Comparison of ENCODE assay signal across 15 cellular contexts in the genomic region with DNA sequence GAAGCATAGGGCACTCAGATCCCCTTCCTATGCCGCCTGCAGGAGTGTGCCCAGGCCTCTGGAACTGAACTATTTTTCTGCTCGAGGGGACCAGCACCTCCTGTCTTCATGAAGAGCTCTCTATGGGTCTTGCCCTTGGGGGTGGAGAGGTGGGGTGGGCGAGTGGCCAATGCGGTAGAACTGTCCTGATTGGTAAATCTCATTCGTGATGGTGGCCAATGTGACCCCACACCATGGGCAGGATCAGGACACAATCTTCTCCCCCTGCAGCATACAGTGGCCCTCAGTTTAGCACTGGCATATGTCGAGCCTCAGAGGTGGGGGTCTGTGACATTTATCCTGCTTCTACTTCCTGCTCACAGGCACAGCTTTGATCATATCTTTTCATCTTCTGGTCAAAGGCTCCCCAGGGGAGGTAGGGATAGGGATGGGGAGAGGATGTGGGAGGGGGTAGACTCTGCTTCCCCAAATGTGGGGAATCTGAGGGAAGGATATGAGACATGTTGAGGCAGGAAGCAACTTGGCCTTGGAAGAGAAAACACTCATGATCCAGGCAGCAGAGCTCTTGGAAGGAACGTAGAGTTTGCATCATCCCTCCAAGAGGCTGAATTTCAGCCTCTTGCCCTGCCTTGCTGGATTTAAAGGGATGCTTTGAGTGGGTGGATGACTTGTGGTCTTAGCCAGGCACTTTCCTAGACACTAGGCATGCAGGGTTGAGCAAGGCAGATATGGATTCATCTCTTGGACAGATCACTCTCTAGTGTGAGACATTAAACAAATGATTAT.
DNase-seq lines count a peak whose midpoint lies in the region; ATAC-seq and TF ChIP-seq lines count a peak whose summit lies in the region.
"Had no signal": no experiment of that assay in that cellular context is flagged by ENCODE, and none has a peak within 500 bp of the region (broad histone marks: within the 10 kb centered on the region; RNA-seq: fewer than 3 reads in every experiment).

No MANE protein-coding gene starts in this region.

- H3K27ac ChIP-seq in heart left ventricle, result peak overlapping the region in 9 of 12 donors; percentile 18 to 64 (median 38)
- H3K27ac ChIP-seq: lower lobe of right lung had no signal

- H3K27me3 ChIP-seq in heart left ventricle (no peaks in the 10 kb centered on the region), skeletal muscle satellite cell (ENCODE audit: control insufficient read depth, insufficient read depth, low read length) (no peaks in the 10 kb centered on the region)

- no peaks in the 10 kb centered on the region for H3K9me3 Mint-ChIP-seq in naive thymus-derived CD8-positive, alpha-beta T cell
- H3K9me3 Mint-ChIP-seq: stimulated activated effector memory CD8-positive, alpha-beta T cell treated with anti-CD3 and anti-CD28 coated beads, Interleukin-12 subunit alpha, Interleukin-12 subunit beta, amount 100 ng/mL, for 72 hours had no signal

- peaks cover 2 to 11% (median 8%) of the 10 kb centered on the region in 5 donors for H3K27me3 Mint-ChIP-seq in naive thymus-derived CD8-positive, alpha-beta T cell

- peak; percentile 17 for DNase-seq in GOT3 (lab: John Stamatoyannopoulos, UW)
- DNase-seq in amniotic epithelial cell (ENCODE audit: low read depth), result peak; percentile 100
- DNase-seq in heart left ventricle, result no peak
- DNase-seq in SHP77 (lab: John Stamatoyannopoulos, UW), result no peak
- no peak for DNase-seq in hypothalamus (lab: John Stamatoyannopoulos, UW)
- DNase-seq in naive thymus-derived CD8-positive, alpha-beta T cell, result no peak
- DNase-seq: activated CD4-positive, CD25-positive, alpha-beta regulatory T cell; activated gamma-delta T cell treated with Interleukin-2 at 50 U/mL for 16 hours; DMS79 treated with DMSO at 0.1 percent for 48 hours; H7; lower lobe of right lung; NCI-H1436 treated with DMSO at 0.1 percent for 48 hours had no signal

- ATAC-seq in heart left ventricle (peak; percentile 15 to 84 (median 74)), HG02610 (IDR thresholded peaks at IDR 0.05; ENCODE audit: unreplicated experiment) (no peak)
- no peak for ATAC-seq in naive thymus-derived CD8-positive, alpha-beta T cell
- ATAC-seq: stimulated activated effector memory CD8-positive, alpha-beta T cell treated with anti-CD3 and anti-CD28 coated beads, Interleukin-12 subunit alpha, Interleukin-12 subunit beta, amount 100 ng/mL, for 72 hours had no signal

- no peak for TF ChIP-seq CTCF in heart left ventricle (IDR thresholded peaks at IDR 0.05)

- H3K9ac ChIP-seq in skeletal muscle satellite cell (ENCODE audit: low read depth, low read length), result peak overlapping the region; percentile 43

- no peak for TF ChIP-seq POLR2A in heart left ventricle (IDR thresholded peaks at IDR 0.05)

- H3K4me3 Mint-ChIP-seq in naive thymus-derived CD8-positive, alpha-beta T cell, result no peak overlapping the region
- H3K4me3 Mint-ChIP-seq: stimulated activated effector memory CD8-positive, alpha-beta T cell treated with anti-CD3 and anti-CD28 coated beads, Interleukin-12 subunit alpha, Interleukin-12 subunit beta, amount 100 ng/mL, for 72 hours had no signal

- 64 to 74% (median 68%) methylated on average over 5 to 7 of the region's 7 CpGs for WGBS in heart left ventricle, 4 donors

- no peaks in the 10 kb centered on the region for H3K9me3 ChIP-seq in heart left ventricle
- H3K9me3 ChIP-seq in skeletal muscle satellite cell (replicated peaks; ENCODE audit: low read length), result no peaks in the 10 kb centered on the region
- H3K9me3 ChIP-seq: lower lobe of right lung had no signal

- no peaks in the 10 kb centered on the region for H3K36me3 Mint-ChIP-seq in naive thymus-derived CD8-positive, alpha-beta T cell
- H3K36me3 Mint-ChIP-seq: stimulated activated effector memory CD8-positive, alpha-beta T cell treated with anti-CD3 and anti-CD28 coated beads, Interleukin-12 subunit alpha, Interleukin-12 subunit beta, amount 100 ng/mL, for 72 hours had no signal

- intact Hi-C loops in heart left ventricle (cut with DNase I), result no loop called here

- POLR2A ChIA-PET in naive thymus-derived CD8-positive, alpha-beta T cell (lab: Charles Lee), result no interaction called here

- H3K27ac Mint-ChIP-seq in naive thymus-derived CD8-positive, alpha-beta T cell, result no peak overlapping the region
- H3K27ac Mint-ChIP-seq: stimulated activated effector memory CD8-positive, alpha-beta T cell treated with anti-CD3 and anti-CD28 coated beads, Interleukin-12 subunit alpha, Interleukin-12 subunit beta, amount 100 ng/mL, for 72 hours had no signal

- H3K4me3 ChIP-seq in heart left ventricle (no peak overlapping the region), skeletal muscle satellite cell (ENCODE audit: low read length) (no peak overlapping the region)
- H3K4me3 ChIP-seq: lower lobe of right lung had no signal

- no peaks in the 10 kb centered on the region for H3K4me1 Mint-ChIP-seq in naive thymus-derived CD8-positive, alpha-beta T cell
- H3K4me1 Mint-ChIP-seq: stimulated activated effector memory CD8-positive, alpha-beta T cell treated with anti-CD3 and anti-CD28 coated beads, Interleukin-12 subunit alpha, Interleukin-12 subunit beta, amount 100 ng/mL, for 72 hours had no signal

- H3K4me1 ChIP-seq in heart left ventricle (peaks cover 0 to 39% (median 11%) of the 10 kb centered on the region in 12 donors), skeletal muscle satellite cell (ENCODE audit: control insufficient read depth, insufficient read depth, low read length) (peaks cover 43% of the 10 kb centered on the region)

- peak overlapping the region; percentile 21 for H3K4me2 ChIP-seq in skeletal muscle satellite cell (ENCODE audit: low read length)

- no peaks in the 10 kb centered on the region for H3K36me3 ChIP-seq in heart left ventricle
- H3K36me3 ChIP-seq in skeletal muscle satellite cell (ENCODE audit: insufficient read depth, low read length), result no peaks in the 10 kb centered on the region
- H3K36me3 ChIP-seq: lower lobe of right lung had no signal

Comparison
In these comparisons a context has a peak if more than half of its experiments do, and no peak if none do; other contexts are left out.
1. DNase-seq: peak in GOT3 (single experiment) and amniotic epithelial cell (single experiment); none in heart left ventricle (0 of 5), SHP77 (0 of 2), hypothalamus (0 of 51) and naive thymus-derived CD8-positive, alpha-beta T cell (0 of 10).
2. ATAC-seq: peak in heart left ventricle (4 of 4); none in HG02610 (single experiment) and naive thymus-derived CD8-positive, alpha-beta T cell (0 of 2).